12 cellular contexts compared by ENCODE assay signal in the genomic region with DNA sequence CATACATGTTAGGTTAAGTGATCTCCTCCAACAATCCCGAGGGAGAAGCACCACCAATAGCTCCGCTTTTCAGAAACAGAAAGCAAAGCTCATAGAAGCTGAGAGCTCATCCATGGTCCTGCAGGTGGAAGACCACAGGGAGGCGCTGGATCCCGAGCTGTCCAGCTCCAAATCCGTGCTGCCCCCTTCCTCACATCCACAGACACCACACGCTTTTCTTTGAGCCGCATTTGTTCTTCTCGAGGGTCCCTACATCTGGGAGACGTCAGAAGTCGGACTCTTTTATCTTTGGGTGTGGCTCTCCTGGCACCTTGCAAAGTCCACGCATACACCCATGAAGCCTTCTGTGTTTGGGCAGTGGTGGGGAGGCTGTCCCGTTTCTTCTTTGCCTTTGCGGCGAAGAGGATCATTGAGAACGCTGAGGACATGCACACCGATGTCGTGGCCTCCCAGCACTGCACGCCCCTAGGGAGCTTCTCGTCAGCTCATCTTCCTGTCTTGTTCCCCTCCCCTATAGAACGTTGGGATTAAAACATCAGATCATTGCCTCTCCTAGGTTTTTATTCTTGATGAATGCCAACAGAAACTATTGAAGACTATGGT.
DNase-seq lines count a peak whose midpoint lies in the region; ATAC-seq lines count a peak whose summit lies in the region.
"Had no signal": no experiment of that assay in that cellular context is flagged by ENCODE, and none has a peak within 500 bp of the region (broad histone marks: within the 10 kb centered on the region; RNA-seq: fewer than 3 reads in every experiment).

No MANE protein-coding gene starts in this region.

- H3K27ac Mint-ChIP-seq in activated CD4-positive, alpha-beta T cell treated with anti-CD3 and anti-CD28 coated beads for 36 hours = no peak overlapping the region
- H3K27ac Mint-ChIP-seq in activated T-helper 2 cell treated with anti-CD3 and anti-CD28 coated beads, Interferon-gamma antibody, Interleukin-2, Interleukin-4, amounts not matched to agents 10 μg/mL and 5 μg/mL and 100 μg/mL, durations not matched to agents 14 hours and 24 hours and 36 hours = no peak overlapping the region
- H3K27ac Mint-ChIP-seq: activated CD4-positive, alpha-beta memory T cell treated with anti-CD3 and anti-CD28 coated beads for 36 hours had no signal

- H3K4me1 Mint-ChIP-seq in activated CD4-positive, alpha-beta T cell treated with anti-CD3 and anti-CD28 coated beads for 36 hours = peaks cover 3% of the 10 kb centered on the region
- peaks cover 3% of the 10 kb centered on the region for H3K4me1 Mint-ChIP-seq in activated T-helper 2 cell treated with anti-CD3 and anti-CD28 coated beads, Interferon-gamma antibody, Interleukin-2, Interleukin-4, amounts not matched to agents 10 μg/mL and 5 μg/mL and 100 μg/mL, durations not matched to agents 14 hours and 24 hours and 36 hours (ENCODE audit: low read depth)

- H3K4me3 Mint-ChIP-seq in activated CD4-positive, alpha-beta T cell treated with anti-CD3 and anti-CD28 coated beads for 36 hours = no peak overlapping the region
- no peak overlapping the region for H3K4me3 Mint-ChIP-seq in activated T-helper 2 cell treated with anti-CD3 and anti-CD28 coated beads, Interferon-gamma antibody, Interleukin-2, Interleukin-4, amounts not matched to agents 10 μg/mL and 5 μg/mL and 100 μg/mL, durations not matched to agents 14 hours and 24 hours and 36 hours (ENCODE audit: low read depth)
- H3K4me3 Mint-ChIP-seq: activated CD4-positive, alpha-beta memory T cell treated with anti-CD3 and anti-CD28 coated beads for 36 hours had no signal

- peak; percentile 26 for DNase-seq in activated CD4-positive, alpha-beta T cell treated with anti-CD3 and anti-CD28 coated beads for 36 hours
- no peak for DNase-seq in activated CD4-positive, alpha-beta T cell treated with anti-CD3 and anti-CD28 coated beads, Interleukin-2, amount 50 U/mL, for 4 hours
- DNase-seq in M059J (ENCODE audit: low read depth) (peak; percentile 4), cerebellar cortex (ENCODE audit: low spot score) (peak; percentile 29), retina (peak; percentile 66), left colon (no peak), NCI-H1092 (lab: John Stamatoyannopoulos, UW) (no peak)
- no peak for DNase-seq in activated T-helper 2 cell treated with anti-CD3 and anti-CD28 coated beads, Interferon-gamma antibody, Interleukin-2, Interleukin-4, amounts not matched to agents 10 μg/mL and 5 μg/mL and 100 μg/mL, durations not matched to agents 14 hours and 24 hours and 36 hours (ENCODE audit: low spot score)
- DNase-seq: activated CD4-positive, alpha-beta memory T cell treated with anti-CD3 and anti-CD28 coated beads for 36 hours; NCI-H2171 treated with DMSO at 0.1 percent for 48 hours; spleen; stimulated activated CD8-positive, alpha-beta memory T cell treated with anti-CD3 and anti-CD28 coated beads, Interleukin-4, amount 100 ng/mL, for 48 hours had no signal

- CTCF ChIA-PET in activated CD4-positive, alpha-beta T cell treated with anti-CD3 and anti-CD28 coated beads for 36 hours (lab: Charles Lee) = no interaction called here

- POLR2A ChIA-PET in activated CD4-positive, alpha-beta T cell treated with anti-CD3 and anti-CD28 coated beads for 36 hours (lab: Charles Lee) = no interaction called here

- H3K36me3 Mint-ChIP-seq in activated CD4-positive, alpha-beta T cell treated with anti-CD3 and anti-CD28 coated beads for 36 hours (ENCODE audit: low read depth) = no peaks in the 10 kb centered on the region
- no peaks in the 10 kb centered on the region for H3K36me3 Mint-ChIP-seq in activated T-helper 2 cell treated with anti-CD3 and anti-CD28 coated beads, Interferon-gamma antibody, Interleukin-2, Interleukin-4, amounts not matched to agents 10 μg/mL and 5 μg/mL and 100 μg/mL, durations not matched to agents 14 hours and 24 hours and 36 hours (ENCODE audit: low read depth)
- H3K36me3 Mint-ChIP-seq: activated CD4-positive, alpha-beta memory T cell treated with anti-CD3 and anti-CD28 coated beads for 36 hours had no signal

- peaks cover 23% of the 10 kb centered on the region for H3K27me3 Mint-ChIP-seq in activated CD4-positive, alpha-beta T cell treated with anti-CD3 and anti-CD28 coated beads for 36 hours
- H3K27me3 Mint-ChIP-seq in activated T-helper 2 cell treated with anti-CD3 and anti-CD28 coated beads, Interferon-gamma antibody, Interleukin-2, Interleukin-4, amounts not matched to agents 10 μg/mL and 5 μg/mL and 100 μg/mL, durations not matched to agents 14 hours and 24 hours and 36 hours (ENCODE audit: low read depth) = no peaks in the 10 kb centered on the region

- intact Hi-C loops in activated CD4-positive, alpha-beta T cell treated with anti-CD3 and anti-CD28 coated beads for 36 hours (cut with DNase I, micrococcal nuclease) = no loop called here
- intact Hi-C loops in left colon (cut with DNase I, micrococcal nuclease) = no loop called here
- intact Hi-C loops in activated T-helper 2 cell treated with anti-CD3 and anti-CD28 coated beads, Interferon-gamma antibody, Interleukin-2, Interleukin-4, amounts not matched to agents 10 μg/mL and 5 μg/mL and 100 μg/mL, durations not matched to agents 14 hours and 24 hours and 36 hours (cut with micrococcal nuclease) = no loop called here

- ATAC-seq in activated CD4-positive, alpha-beta T cell treated with anti-CD3 and anti-CD28 coated beads for 36 hours = no peak
- ATAC-seq in left colon = no peak

- peaks cover 3% of the 10 kb centered on the region for H3K9me3 Mint-ChIP-seq in activated CD4-positive, alpha-beta T cell treated with anti-CD3 and anti-CD28 coated beads for 36 hours (ENCODE audit: low read depth)
- no peaks in the 10 kb centered on the region for H3K9me3 Mint-ChIP-seq in activated T-helper 2 cell treated with anti-CD3 and anti-CD28 coated beads, Interferon-gamma antibody, Interleukin-2, Interleukin-4, amounts not matched to agents 10 μg/mL and 5 μg/mL and 100 μg/mL, durations not matched to agents 14 hours and 24 hours and 36 hours
- H3K9me3 Mint-ChIP-seq: activated CD4-positive, alpha-beta memory T cell treated with anti-CD3 and anti-CD28 coated beads for 36 hours had no signal

Comparison
In these comparisons a context has a peak if more than half of its experiments do, and no peak if none do; other contexts are left out.
1. DNase-seq: peak in activated CD4-positive, alpha-beta T cell treated with anti-CD3 and anti-CD28 coated beads for 36 hours (single experiment), M059J (single experiment), cerebellar cortex (single experiment) and retina (single experiment); none in activated CD4-positive, alpha-beta T cell treated with anti-CD3 and anti-CD28 coated beads, Interleukin-2, amount 50 U/mL, for 4 hours (0 of 2), left colon (0 of 2), NCI-H1092 (single experiment) and activated T-helper 2 cell treated with anti-CD3 and anti-CD28 coated beads, Interferon-gamma antibody, Interleukin-2, Interleukin-4, amounts not matched to agents 10 μg/mL and 5 μg/mL and 100 μg/mL, durations not matched to agents 14 hours and 24 hours and 36 hours (single experiment).